Comparison of ENCODE assay signal across 22 cellular contexts in the genomic region with DNA sequence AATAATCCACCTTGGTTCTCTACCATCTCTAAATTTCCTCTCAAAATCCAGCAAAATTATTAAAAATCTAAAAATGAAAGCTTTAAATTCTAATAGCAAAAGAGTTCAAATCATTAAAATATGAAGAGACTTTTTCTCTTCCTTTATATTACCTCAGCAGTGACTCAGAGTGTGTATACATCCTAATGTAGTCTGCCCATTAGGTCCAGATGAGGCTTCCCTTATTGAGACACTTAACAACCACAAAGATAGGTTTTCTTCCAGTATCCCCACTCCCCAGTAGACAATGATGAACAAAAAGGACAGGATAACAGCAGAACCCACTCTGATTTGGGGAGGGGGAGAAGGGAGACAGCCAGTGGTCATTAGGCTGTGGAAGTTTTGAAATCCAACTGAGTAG.
DNase-seq lines count a peak whose midpoint lies in the region; ATAC-seq and TF ChIP-seq lines count a peak whose summit lies in the region.
"Had no signal": no experiment of that assay in that cellular context is flagged by ENCODE, and none has a peak within 500 bp of the region (broad histone marks: within the 10 kb centered on the region; RNA-seq: fewer than 3 reads in every experiment).

No MANE protein-coding gene starts in this region.

- H3K27me3 ChIP-seq in foreskin keratinocyte = no peaks in the 10 kb centered on the region
- H3K27me3 ChIP-seq in tibial artery = no peaks in the 10 kb centered on the region
- H3K27me3 ChIP-seq: upper lobe of right lung had no signal

- intact Hi-C loops in tibial artery (cut with DNase I; ENCODE audit: low total_unique reads) = no loop called here

- no peaks in the 10 kb centered on the region for H3K36me3 ChIP-seq in tibial artery
- H3K36me3 ChIP-seq: upper lobe of right lung, WERI-Rb-1 had no signal

- ATAC-seq in foreskin keratinocyte = peak; percentile 74
- ATAC-seq in HG02852 (IDR thresholded peaks at IDR 0.05; ENCODE audit: unreplicated experiment) = no peak
- ATAC-seq: upper lobe of right lung had no signal

- H3K4me3 ChIP-seq in tibial artery = no peak overlapping the region
- H3K4me3 ChIP-seq: coronary artery, upper lobe of right lung had no signal

- H3K4me1 ChIP-seq in foreskin keratinocyte = peaks cover 72% of the 10 kb centered on the region
- no peaks in the 10 kb centered on the region for H3K4me1 ChIP-seq in tibial artery
- H3K4me1 ChIP-seq: upper lobe of right lung had no signal

- H3K27ac ChIP-seq in foreskin keratinocyte (peak overlapping the region; percentile 88), tibial artery (no peak overlapping the region), substantia nigra (ENCODE audit: low read depth, low read length, poor library complexity, severe bottlenecking) (no peak overlapping the region)
- H3K27ac ChIP-seq: coronary artery, upper lobe of right lung, WERI-Rb-1 had no signal

- DNase-seq in A172 (ENCODE audit: low spot score) (peak; percentile 55), HT-29 (ENCODE audit: low spot score) (peak; percentile 45), SW480 (ENCODE audit: low spot score) (peak; percentile 82), foreskin keratinocyte (peak; percentile 75 to 83), tibial artery (no peak), substantia nigra (lab: John Stamatoyannopoulos, UW) (no peak), hypothalamus (lab: John Stamatoyannopoulos, UW) (no peak)
- DNase-seq: 8988T; activated CD4-positive, alpha-beta T cell treated with anti-CD3 and anti-CD28 coated beads, Interleukin-2, amount 10 ng/mL, durations not matched to agents 24 days and 14 days; activated naive CD4-positive, alpha-beta T cell treated with Interleukin-2 at 50 U/mL for 16 hours; activated T-cell treated with anti-CD3 and anti-CD28 coated beads, Interleukin-2, amount 50 U/mL, for 48 hours; DND-41; endodermal cell; head of caudate nucleus; KG1; NCI-H1694; NCI-H2171; NCI-H524; upper lobe of right lung; WERI-Rb-1 had no signal

- no peaks in the 10 kb centered on the region for H3K9me3 ChIP-seq in tibial artery
- H3K9me3 ChIP-seq: upper lobe of right lung had no signal

- no peak for TF ChIP-seq CTCF in foreskin keratinocyte (conservative IDR thresholded peaks at IDR 0.05)
- no peak for TF ChIP-seq CTCF in tibial artery (IDR thresholded peaks at IDR 0.05)

Comparison
In these comparisons a context has a peak if more than half of its experiments do, and no peak if none do; other contexts are left out.
1. DNase-seq: peak in A172 (single experiment), HT-29 (single experiment), SW480 (single experiment) and foreskin keratinocyte (2 of 2); none in tibial artery (0 of 2), substantia nigra (0 of 49) and hypothalamus (0 of 51).